Comparison of ENCODE assay signal across 1 cellular context in genomic region chr5:119274024-119274766, GRCh38.
TF ChIP-seq lines count a peak whose summit lies in the region.

No MANE protein-coding gene starts in this region.

TF ChIP-seq in IMR-90, 13 proteins besides CTCF, POLR2A, EP300 and RAD21 (continued from another document):
- no peak for TF ChIP-seq ELK1 (IDR thresholded peaks at IDR 0.05; ENCODE audit: borderline replicate concordance, low read depth, low read length)
